ENCODE assay signal across 8 cellular contexts in the genomic region with DNA sequence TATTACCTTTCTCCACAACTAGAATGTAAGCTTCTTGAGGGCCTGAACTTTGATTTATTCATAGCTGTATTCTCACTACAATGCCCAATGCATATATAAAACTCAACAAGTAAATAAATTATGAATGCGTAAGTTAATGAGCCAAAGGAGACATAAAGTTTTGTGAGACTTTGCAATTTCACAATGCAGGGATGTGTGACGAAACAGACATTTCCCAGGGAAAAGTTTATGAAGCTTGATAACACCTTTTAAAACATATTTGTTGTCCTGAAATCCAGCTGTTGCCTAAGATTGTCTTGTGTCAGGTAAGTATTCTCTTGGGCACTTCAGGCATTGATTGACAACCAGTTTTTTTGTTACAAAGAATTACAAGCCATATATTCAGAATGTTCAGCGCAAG.
"Had no signal": no experiment of that assay in that cellular context is flagged by ENCODE, and none has a peak within 500 bp of the region (broad histone marks: within the 10 kb centered on the region; RNA-seq: fewer than 3 reads in every experiment).

No MANE protein-coding gene starts in this region.

- H3K9me3 ChIP-seq: HAP-1 had no signal

- FAIRE-seq: HepG2 had no signal

- H3K27me3 Mint-ChIP-seq: IgD-negative memory B cell had no signal

- H3K27ac ChIP-seq: GM23248, HL-60 had no signal

- H3K4me3 ChIP-seq: GM23248, HAP-1 had no signal

- H3K4me1 ChIP-seq: HAP-1 had no signal

- H3K9me3 Mint-ChIP-seq: HFFc6 had no signal

- H2AFZ ChIP-seq: GM23248 had no signal

- H3K9ac ChIP-seq: GM23248 had no signal

- H3K4me3 Mint-ChIP-seq: HFFc6 had no signal

- H3K36me3 ChIP-seq: HAP-1 had no signal

- H3K4me1 Mint-ChIP-seq: IgD-negative memory B cell had no signal

- DNase-seq: GM23248, GOT3, H7, HFFc6 had no signal

- H3K36me3 Mint-ChIP-seq: IgD-negative memory B cell had no signal

- H3K27ac Mint-ChIP-seq: HFFc6, IgD-negative memory B cell had no signal
